3 cellular contexts compared by ENCODE assay signal in genomic region chr4:151087467-151087866, GRCh38.
TF ChIP-seq lines count a peak whose summit lies in the region.

No MANE protein-coding gene starts in this region.

TF ChIP-seq in GM23338, 12 proteins besides CTCF, POLR2A, EP300 and RAD21 (continues in another document):
- TF ChIP-seq ZNF462 (CRISPR knock-in tag; IDR thresholded peaks at IDR 0.05) (no peak), POLR2AphosphoS5 (IDR thresholded peaks at IDR 0.05; ENCODE audit: low read depth) (no peak), ZNF114 (CRISPR knock-in tag; IDR thresholded peaks at IDR 0.05) (no peak), EZH2 (IDR thresholded peaks at IDR 0.05; ENCODE audit: low read depth, unreplicated experiment) (no peak), CREB1 (CRISPR knock-in tag; IDR thresholded peaks at IDR 0.05; ENCODE audit: low read depth) (no peak), EZH2phosphoT487 (IDR thresholded peaks at IDR 0.05; ENCODE audit: unreplicated experiment) (no peak), STAT1 (IDR thresholded peaks at IDR 0.05; ENCODE audit: unreplicated experiment) (no peak)

TF ChIP-seq in H1, 55 proteins besides CTCF, POLR2A, EP300 and RAD21:
- TF ChIP-seq TAF7 (optimal IDR thresholded peaks at IDR 0.05; ENCODE audit: borderline replicate concordance, low read depth, low read length) (no peak), MAX (IDR thresholded peaks at IDR 0.05) (no peak), EGR1 (IDR thresholded peaks at IDR 0.05; ENCODE audit: borderline replicate concordance, low read depth, low read length) (no peak), PHF8 (conservative IDR thresholded peaks at IDR 0.05; ENCODE audit: low read depth, low read length) (no peak)

TF ChIP-seq in HEK293T, 16 proteins besides CTCF, POLR2A, EP300 and RAD21:
- no peak for TF ChIP-seq BHLHE40 (IDR thresholded peaks at IDR 0.05; ENCODE audit: borderline replicate concordance)
- TF ChIP-seq PKNOX1 (IDR thresholded peaks at IDR 0.05): no peak
- TF ChIP-seq FOXK2 (IDR thresholded peaks at IDR 0.05): no peak
- no peak for TF ChIP-seq CTBP1 (IDR thresholded peaks at IDR 0.05; ENCODE audit: borderline replicate concordance)
- no peak for TF ChIP-seq L3MBTL2 (conservative IDR thresholded peaks at IDR 0.05)
- TF ChIP-seq ELF4 (IDR thresholded peaks at IDR 0.05): no peak
- TF ChIP-seq ZNF384 (IDR thresholded peaks at IDR 0.05): no peak
- TF ChIP-seq TARDBP (IDR thresholded peaks at IDR 0.05): no peak
